26 cellular contexts compared by ENCODE assay signal in genomic region chr7:99493823-99494222, GRCh38. TPM values are rescaled to one million over a fixed set of nuclear protein-coding genes. Genes with fewer than 3 reads are reported as not detected.
DNase-seq lines count a peak whose midpoint lies in the region; ATAC-seq, FAIRE-seq and TF ChIP-seq lines count a peak whose summit lies in the region.
"Had no signal": no experiment of that assay in that cellular context is flagged by ENCODE, and none has a peak within 500 bp of the region (broad histone marks: within the 10 kb centered on the region; RNA-seq: fewer than 3 reads in every experiment).

No MANE protein-coding gene starts in this region.

- H3K27ac ChIP-seq in K562 (ENCODE audit: extremely low read depth, low read depth, low read length) (no peak overlapping the region), smooth muscle cell (ENCODE audit: low read depth) (no peak overlapping the region)
- H3K27ac ChIP-seq: 22Rv1, gastrocnemius medialis, GM23248, lower lobe of right lung, Peyer's patch, suprapubic skin had no signal

- no peak for TF ChIP-seq CTCF in K562 (IDR thresholded peaks at IDR 0.05 in 2 of 3, conservative IDR thresholded peaks at IDR 0.05 in 1 of 3; ENCODE audit: insufficient read depth in 2 of 3, low read depth in 1 of 3, low read length in 3 of 3)
- TF ChIP-seq CTCF in smooth muscle cell (IDR thresholded peaks at IDR 0.05; ENCODE audit: borderline replicate concordance, insufficient read depth, poor library complexity, severe bottlenecking), result no peak

- H3K36me3 ChIP-seq in K562 (ENCODE audit: control insufficient read depth, insufficient read depth, low read length) (peaks cover 64% of the 10 kb centered on the region), smooth muscle cell (ENCODE audit: low read depth) (peaks cover 29% of the 10 kb centered on the region)

- H2AFZ ChIP-seq in K562 (ENCODE audit: low read depth, low read length) (no peak overlapping the region), smooth muscle cell (ENCODE audit: low read depth) (no peak overlapping the region)
- H2AFZ ChIP-seq: GM23248 had no signal

- H3K27me3 ChIP-seq in K562 (ENCODE audit: control insufficient read depth in 2 of 2, insufficient read depth in 2 of 2, low read length in 2 of 2) (no peaks in the 10 kb centered on the region), smooth muscle cell (ENCODE audit: low read depth) (no peaks in the 10 kb centered on the region)
- H3K27me3 ChIP-seq: gastrocnemius medialis, Peyer's patch, suprapubic skin had no signal

- H3K9me1 ChIP-seq in K562 (ENCODE audit: control insufficient read depth, insufficient read depth, low read length), result peaks cover 3% of the 10 kb centered on the region

- no peak for TF ChIP-seq EP300 in K562 (IDR thresholded peaks at IDR 0.05; ENCODE audit: low read length)

- in situ Hi-C loops in K562 (cut with MboI), result no loop called here

- TF ChIP-seq RAD21 in K562 (CRISPR knock-in tag; conservative IDR thresholded peaks at IDR 0.05 in 1 of 2, IDR thresholded peaks at IDR 0.05 in 1 of 2), result no peak

- BruUV-seq in K562 (replicated peaks; lab: Mats Ljungman, UMichigan), result no TSS peak

- H3K9me3 ChIP-seq in K562 (replicated peaks; ENCODE audit: control insufficient read depth, insufficient read depth, low read depth, low read length) (peaks cover 19% of the 10 kb centered on the region), smooth muscle cell (replicated peaks; ENCODE audit: low read depth) (peaks cover 12% of the 10 kb centered on the region)

- H3K79me2 ChIP-seq in K562 (ENCODE audit: control insufficient read depth, insufficient read depth, low read length), result peaks cover 35% of the 10 kb centered on the region
- H3K79me2 ChIP-seq in smooth muscle cell (ENCODE audit: low read depth), result peaks cover 42% of the 10 kb centered on the region

- POLR2A ChIA-PET in K562 (lab: Yijun Ruan, JAX), result interaction anchor here (1.2 kb wide), 1 partner anchor 12 kb away, joined by 3 read pairs; no protein-coding TSS in a partner anchor

- peaks cover 12% of the 10 kb centered on the region for H4K20me1 ChIP-seq in K562 (replicated peaks; ENCODE audit: control insufficient read depth, insufficient read depth, low read length)
- peaks cover 12% of the 10 kb centered on the region for H4K20me1 ChIP-seq in smooth muscle cell (ENCODE audit: low read depth)

- H3F3A ChIP-seq in smooth muscle cell (ENCODE audit: low read depth), result no peaks in the 10 kb centered on the region

- no peak overlapping the region for H3K4me3 ChIP-seq in K562
- H3K4me3 ChIP-seq in smooth muscle cell, result peak overlapping the region; percentile 5
- H3K4me3 ChIP-seq: GM23248, lower lobe of right lung, Peyer's patch, suprapubic skin had no signal

- intact Hi-C loops in K562 (cut with micrococcal nuclease), result no loop called here

- whole genome bisulfite sequencing in K562 (ENCODE audit: insufficient coverage, low coverage, missing lambda C conversion rate), result 98% methylated on average over 6 of the region's 6 CpGs
- 94% methylated on average over 6 of the region's 6 CpGs for WGBS in smooth muscle cell (ENCODE audit: low lambda C conversion rate)

- H3K4me1 ChIP-seq in K562 (replicated peaks in 1 of 2; ENCODE audit: control insufficient read depth in 2 of 2, insufficient read depth in 2 of 2, low read length in 2 of 2), result peaks cover 2 to 5% of the 10 kb centered on the region in 2 experiments; a peak in 3 of 5 replicates
- no peaks in the 10 kb centered on the region for H3K4me1 ChIP-seq in smooth muscle cell (ENCODE audit: low read depth)

- H3K9ac ChIP-seq in K562 (ENCODE audit: insufficient read depth in 1 of 2, low read depth in 2 of 2, low read length in 2 of 2) (no peak overlapping the region), smooth muscle cell (ENCODE audit: low read depth) (no peak overlapping the region)
- H3K9ac ChIP-seq: GM23248 had no signal

- peak; percentile 44 for FAIRE-seq in K562 (lab: Jason Lieb, UNC)
- FAIRE-seq: endometrium, GM18507 had no signal

- ATAC-seq in K562, result no peak
- no peak for ATAC-seq in HG03520 (IDR thresholded peaks at IDR 0.05; ENCODE audit: unreplicated experiment)
- ATAC-seq in GM21619 (IDR thresholded peaks at IDR 0.05; ENCODE audit: unreplicated experiment), result no peak
- ATAC-seq: activated CD4-positive, CD25-positive, alpha-beta regulatory T cell treated with anti-CD3 and anti-CD28 coated beads, Interleukin-2, amount 50 U/mL, for 24 hours; gastrocnemius medialis; lower lobe of right lung; T-helper 17 cell had no signal

- DNase-seq in DMS 273 (lab: John Stamatoyannopoulos, UW; ENCODE audit: unreplicated experiment) (peak; percentile 33), DMS 273 treated with DMSO at 0.1 percent for 48 hours (lab: John Stamatoyannopoulos, UW) (no peak), K562 (ENCODE audit: extremely low read depth in 1 of 4, low spot score in 3 of 4) (no peak), smooth muscle cell (lab: John Stamatoyannopoulos, UW; ENCODE audit: unreplicated experiment) (no peak)
- DNase-seq: activated CD4-positive, alpha-beta memory T cell treated with anti-CD3 and anti-CD28 coated beads for 36 hours; activated naive CD4-positive, alpha-beta T cell treated with anti-CD3 and anti-CD28 coated beads for 36 hours; amniotic stem cell; dermis blood vessel endothelial cell; gastrocnemius medialis; GM23248; lower lobe of right lung; NCI-H1092; NCI-H1694; NCI-H446; NCI-H82; Peyer's patch; SHP77; stimulated activated naive CD4-positive, alpha-beta T cell; T-helper 17 cell had no signal

- TF ChIP-seq POLR2A in K562 (conservative IDR thresholded peaks at IDR 0.05), result no peak

- CTCF ChIA-PET in K562 (lab: Yijun Ruan, JAX; ENCODE audit: low intra/inter-chr PET ratio), result no interaction called here

- H3K4me2 ChIP-seq in K562 (ENCODE audit: insufficient read depth, low read length) (no peak overlapping the region), smooth muscle cell (no peak overlapping the region)

RNA-seq across cellular contexts. Expression of gene ZNF394, which starts 6.3 kb away (rescaled TPM):
- 106 and 122 TPM in 2 replicates for total RNA-seq in K562 (2011; cell fraction: chromatin; rRNA removed; ENCODE audit: low replicate concordance)
- 76.9 and 77.9 TPM in 2 replicates for total RNA-seq in K562 (2011; cell fraction: nucleolus; rRNA removed)
- 80.1 and 95.3 TPM in 2 replicates for total RNA-seq in K562 (2011; cell fraction: nucleoplasm; rRNA removed)
- total RNA-seq in K562 (2014; rRNA removed), result 24.2 and 25.6 TPM in 2 replicates
- 31.4 and 32.2 TPM in 2 replicates for total RNA-seq in K562 (2014; rRNA removed; fragmentation: Illumina TruSeq; extraction: Trizol)
- 28.1 and 28.9 TPM in 2 replicates for total RNA-seq in K562 (2015; rRNA removed; fragmentation: Illumina TruSeq; extraction: Trizol)
- 25.5 and 27.8 TPM in 2 replicates for total RNA-seq in K562 (2021)
- 11.7 and 17.7 TPM in 2 replicates for polyA plus RNA-seq in K562 (2011; rRNA removed)
- 12.6 and 14.8 TPM in 2 replicates for polyA plus RNA-seq in K562 (2011; cell fraction: cytosol; rRNA removed)
- polyA plus RNA-seq in K562 (2011; cell fraction: nucleus; rRNA removed), result 14.0 and 14.8 TPM in 2 replicates
- 19.1 and 20.0 TPM in 2 replicates for polyA plus RNA-seq in K562 (2012)
- polyA plus RNA-seq in K562 (2014; fragmentation: Illumina TruSeq; extraction: Trizol), result 23.7 and 25.5 TPM in 2 replicates
- polyA plus RNA-seq in K562 (2014; fragmentation: Nextera tagmentation; extraction: Ambion mirVana), result 1 to 10 TPM; 2.9 to 4.0 TPM
- polyA plus RNA-seq in K562 (2014; rRNA removed), result 20.2 and 23.5 TPM in 2 replicates
- polyA minus RNA-seq in K562 (2011; rRNA and poly(A)+ RNA removed), result 29.6 and 33.5 TPM in 2 replicates
- 12.2 and 22.6 TPM in 2 replicates for polyA minus RNA-seq in K562 (2011; cell fraction: cytosol; rRNA and poly(A)+ RNA removed)
- polyA minus RNA-seq in K562 (2011; cell fraction: nucleus; rRNA and poly(A)+ RNA removed), result 14.9 and 16.7 TPM in 2 replicates
- total RNA-seq in smooth muscle cell, result 14.6 and 27.7 TPM in 2 replicates
- 13.2 and 21.2 TPM in 2 replicates for polyA plus RNA-seq in smooth muscle cell

RNA-seq across cellular contexts. Expression of gene ZKSCAN5, which starts 10.6 kb away (rescaled TPM):
- 35.9 and 48.1 TPM in 2 replicates for total RNA-seq in K562 (2011; cell fraction: chromatin; rRNA removed; ENCODE audit: low replicate concordance)
- total RNA-seq in K562 (2011; cell fraction: nucleolus; rRNA removed), result 26.8 TPM in 2 replicates
- 28.6 and 31.7 TPM in 2 replicates for total RNA-seq in K562 (2011; cell fraction: nucleoplasm; rRNA removed)
- 14.4 and 15.4 TPM in 2 replicates for total RNA-seq in K562 (2014; rRNA removed)
- 18.8 and 19.0 TPM in 2 replicates for total RNA-seq in K562 (2014; rRNA removed; fragmentation: Illumina TruSeq; extraction: Trizol)
- 17.5 and 17.9 TPM in 2 replicates for total RNA-seq in K562 (2015; rRNA removed; fragmentation: Illumina TruSeq; extraction: Trizol)
- 14.3 and 15.4 TPM in 2 replicates for total RNA-seq in K562 (2021)
- 10.9 and 15.0 TPM in 2 replicates for polyA plus RNA-seq in K562 (2011; rRNA removed)
- polyA plus RNA-seq in K562 (2011; cell fraction: cytosol; rRNA removed), result 5.8 and 6.9 TPM in 2 replicates
- 9.0 and 10.9 TPM in 2 replicates for polyA plus RNA-seq in K562 (2011; cell fraction: nucleus; rRNA removed)
- polyA plus RNA-seq in K562 (2012), result 10.0 and 11.0 TPM in 2 replicates
- 14.4 and 15.7 TPM in 2 replicates for polyA plus RNA-seq in K562 (2014; fragmentation: Illumina TruSeq; extraction: Trizol)
- polyA plus RNA-seq in K562 (2014; fragmentation: Nextera tagmentation; extraction: Ambion mirVana), result 1 to 10 TPM; 4.2 to 8.8 TPM
- polyA plus RNA-seq in K562 (2014; rRNA removed), result 9.5 and 10.3 TPM in 2 replicates
- polyA minus RNA-seq in K562 (2011; rRNA and poly(A)+ RNA removed), result 31.5 and 37.9 TPM in 2 replicates
- polyA minus RNA-seq in K562 (2011; cell fraction: cytosol; rRNA and poly(A)+ RNA removed), result 12.6 and 15.7 TPM in 2 replicates
- polyA minus RNA-seq in K562 (2011; cell fraction: nucleus; rRNA and poly(A)+ RNA removed), result 8.8 and 13.1 TPM in 2 replicates
- 16.5 and 20.2 TPM in 2 replicates for total RNA-seq in smooth muscle cell
- polyA plus RNA-seq in smooth muscle cell, result 7.6 and 8.4 TPM in 2 replicates

RNA-seq across cellular contexts. Expression of gene ZNF789, which starts 21.1 kb away (rescaled TPM):
- 137 and 181 TPM in 2 replicates for total RNA-seq in K562 (2011; cell fraction: chromatin; rRNA removed; ENCODE audit: low replicate concordance)
- 98.2 and 99.9 TPM in 2 replicates for total RNA-seq in K562 (2011; cell fraction: nucleolus; rRNA removed)
- 161 and 237 TPM in 2 replicates for total RNA-seq in K562 (2011; cell fraction: nucleoplasm; rRNA removed)
- 16.4 and 19.6 TPM in 2 replicates for total RNA-seq in K562 (2014; rRNA removed)
- 30.7 and 32.3 TPM in 2 replicates for total RNA-seq in K562 (2014; rRNA removed; fragmentation: Illumina TruSeq; extraction: Trizol)
- total RNA-seq in K562 (2015; rRNA removed; fragmentation: Illumina TruSeq; extraction: Trizol), result 23.0 and 24.8 TPM in 2 replicates
- 22.1 and 22.8 TPM in 2 replicates for total RNA-seq in K562 (2021)
- polyA plus RNA-seq in K562 (2011; rRNA removed), result 46.2 and 57.0 TPM in 2 replicates
- polyA plus RNA-seq in K562 (2011; cell fraction: cytosol; rRNA removed), result 15.9 and 26.5 TPM in 2 replicates
- polyA plus RNA-seq in K562 (2011; cell fraction: nucleus; rRNA removed), result 75.3 and 93.3 TPM in 2 replicates
- polyA plus RNA-seq in K562 (2012), result 17.2 and 38.0 TPM in 2 replicates
- 28.1 and 29.1 TPM in 2 replicates for polyA plus RNA-seq in K562 (2014; fragmentation: Illumina TruSeq; extraction: Trizol)
- 1 to 10 TPM; 6.1 to 7.4 TPM for polyA plus RNA-seq in K562 (2014; fragmentation: Nextera tagmentation; extraction: Ambion mirVana)
- polyA plus RNA-seq in K562 (2014; rRNA removed), result 34.8 and 40.2 TPM in 2 replicates
- 21.5 and 27.8 TPM in 2 replicates for polyA minus RNA-seq in K562 (2011; rRNA and poly(A)+ RNA removed)
- polyA minus RNA-seq in K562 (2011; cell fraction: cytosol; rRNA and poly(A)+ RNA removed), result 13.0 and 13.5 TPM in 2 replicates
- 25.7 and 27.0 TPM in 2 replicates for polyA minus RNA-seq in K562 (2011; cell fraction: nucleus; rRNA and poly(A)+ RNA removed)
- 1.6 and 2.5 TPM in 2 replicates for total RNA-seq in smooth muscle cell
- polyA plus RNA-seq in smooth muscle cell, result 2.2 and 4.0 TPM in 2 replicates

RNA-seq across cellular contexts. Expression of gene ATP5MF, which starts 27.9 kb away (rescaled TPM):
- total RNA-seq in K562 (2011; cell fraction: chromatin; rRNA removed; ENCODE audit: low replicate concordance), result 199 and 200 TPM in 2 replicates
- total RNA-seq in K562 (2011; cell fraction: nucleolus; rRNA removed), result 227 and 265 TPM in 2 replicates
- total RNA-seq in K562 (2011; cell fraction: nucleoplasm; rRNA removed), result 307 and 337 TPM in 2 replicates
- total RNA-seq in K562 (2014; rRNA removed) (1,647 and 1,953 TPM in 2 replicates), K562 (2014; rRNA removed; fragmentation: Illumina TruSeq; extraction: Trizol) (2,182 and 2,228 TPM in 2 replicates), K562 (2015; rRNA removed; fragmentation: Illumina TruSeq; extraction: Trizol) (2,335 and 2,592 TPM in 2 replicates), K562 (2021) (949 and 959 TPM in 2 replicates), smooth muscle cell (1,182 and 2,081 TPM in 2 replicates)
- polyA plus RNA-seq in K562 (2011; rRNA removed) (1,154 and 1,475 TPM in 2 replicates), K562 (2014; fragmentation: Illumina TruSeq; extraction: Trizol) (2,809 and 3,010 TPM in 2 replicates), K562 (2014; fragmentation: Nextera tagmentation; extraction: Ambion mirVana) (1,000 to 10,000 TPM; 4,986 to 5,374 TPM), K562 (2014; rRNA removed) (2,215 and 2,237 TPM in 2 replicates), smooth muscle cell (698 and 730 TPM in 2 replicates)
- polyA plus RNA-seq in K562 (2011; cell fraction: cytosol; rRNA removed), result 4,298 and 5,093 TPM in 2 replicates
- 459 and 582 TPM in 2 replicates for polyA plus RNA-seq in K562 (2011; cell fraction: nucleus; rRNA removed)
- 1,640 and 4,263 TPM in 2 replicates for polyA plus RNA-seq in K562 (2012)
- 447 and 659 TPM in 2 replicates for polyA minus RNA-seq in K562 (2011; rRNA and poly(A)+ RNA removed)
- polyA minus RNA-seq in K562 (2011; cell fraction: cytosol; rRNA and poly(A)+ RNA removed), result 332 and 417 TPM in 2 replicates
- polyA minus RNA-seq in K562 (2011; cell fraction: nucleus; rRNA and poly(A)+ RNA removed), result 50.5 and 91.3 TPM in 2 replicates

RNA-seq across cellular contexts. Expression of gene CPSF4, which starts 55.1 kb away (rescaled TPM):
- total RNA-seq in K562 (2011; cell fraction: chromatin; rRNA removed; ENCODE audit: low replicate concordance), result 152 and 384 TPM in 2 replicates
- 218 TPM in 2 replicates for total RNA-seq in K562 (2011; cell fraction: nucleolus; rRNA removed)
- total RNA-seq in K562 (2011; cell fraction: nucleoplasm; rRNA removed), result 228 and 250 TPM in 2 replicates
- total RNA-seq in K562 (2014; rRNA removed) (71.7 and 83.4 TPM in 2 replicates), K562 (2014; rRNA removed; fragmentation: Illumina TruSeq; extraction: Trizol) (39.2 and 46.1 TPM in 2 replicates), K562 (2015; rRNA removed; fragmentation: Illumina TruSeq; extraction: Trizol) (63.9 and 66.7 TPM in 2 replicates), K562 (2021) (97.7 and 99.8 TPM in 2 replicates), smooth muscle cell (23.6 and 27.1 TPM in 2 replicates)
- polyA plus RNA-seq in K562 (2011; rRNA removed) (81.3 and 83.8 TPM in 2 replicates), K562 (2014; fragmentation: Illumina TruSeq; extraction: Trizol) (86.8 and 90.7 TPM in 2 replicates), K562 (2014; fragmentation: Nextera tagmentation; extraction: Ambion mirVana) (10 to 100 TPM; 16.9 to 17.4 TPM), K562 (2014; rRNA removed) (118 and 126 TPM in 2 replicates), smooth muscle cell (30.3 and 37.0 TPM in 2 replicates)
- polyA plus RNA-seq in K562 (2011; cell fraction: cytosol; rRNA removed), result 74.0 and 128 TPM in 2 replicates
- polyA plus RNA-seq in K562 (2011; cell fraction: nucleus; rRNA removed), result 257 and 356 TPM in 2 replicates
- polyA plus RNA-seq in K562 (2012), result 69.0 and 82.1 TPM in 2 replicates
- 32.3 and 54.6 TPM in 2 replicates for polyA minus RNA-seq in K562 (2011; rRNA and poly(A)+ RNA removed)
- polyA minus RNA-seq in K562 (2011; cell fraction: cytosol; rRNA and poly(A)+ RNA removed), result 26.3 and 38.3 TPM in 2 replicates
- polyA minus RNA-seq in K562 (2011; cell fraction: nucleus; rRNA and poly(A)+ RNA removed), result 63.5 and 66.6 TPM in 2 replicates
